In genomic region chr2:47198985-47199451, GRCh38 we compare ENCODE assay signal across 14 cellular contexts. TPM values are rescaled to one million over a fixed set of nuclear protein-coding genes. Genes with fewer than 3 reads are reported as not detected.
DNase-seq lines count a peak whose midpoint lies in the region; ATAC-seq and TF ChIP-seq lines count a peak whose summit lies in the region.
"Had no signal": no experiment of that assay in that cellular context is flagged by ENCODE, and none has a peak within 500 bp of the region (broad histone marks: within the 10 kb centered on the region; RNA-seq: fewer than 3 reads in every experiment).

No MANE protein-coding gene starts in this region.

- no peaks in the 10 kb centered on the region for H3K9me3 ChIP-seq in SK-N-SH
- H3K9me3 ChIP-seq: colonic mucosa had no signal

- H3K4me3 ChIP-seq in SK-N-SH (ENCODE audit: low read depth in 2 of 2, low read length in 1 of 2): no peak overlapping the region
- H3K4me3 ChIP-seq: colonic mucosa had no signal

- no peaks in the 10 kb centered on the region for H3K36me3 ChIP-seq in SK-N-SH (replicated peaks in 1 of 2; ENCODE audit: control insufficient read depth in 1 of 2, insufficient read depth in 2 of 2, low read length in 1 of 2)
- H3K36me3 ChIP-seq: colonic mucosa had no signal

- no peak for TF ChIP-seq RAD21 in SK-N-SH (IDR thresholded peaks at IDR 0.05; ENCODE audit: low read length)

- H3K4me2 ChIP-seq in SK-N-SH: peak overlapping the region; percentile 33; the same call in 1 of the 2 replicates

- CTCF ChIA-PET in SK-N-SH (lab: Yijun Ruan, JAX): interaction anchor here (0.6 to 1.5 kb wide), 5 partner anchors 14 to 124 kb away, joined by 3 to 6 read pairs (median 3); no protein-coding TSS in a partner anchor

- no peaks in the 10 kb centered on the region for H3K27me3 ChIP-seq in SK-N-SH (ENCODE audit: insufficient read depth)
- H3K27me3 ChIP-seq: colonic mucosa had no signal

- H3K27ac ChIP-seq in SK-N-SH (ENCODE audit: low read depth in 2 of 2, low read length in 1 of 2): peak overlapping the region; percentile 60 to 69
- H3K27ac ChIP-seq: colonic mucosa had no signal

- TF ChIP-seq EP300 in SK-N-SH (IDR thresholded peaks at IDR 0.05; ENCODE audit: borderline replicate concordance in 1 of 2, low read depth in 1 of 2, low read length in 1 of 2): peak in 1 of 2 experiments; percentile 76; a peak in 1 of 4 replicates

- WGBS in SK-N-SH (ENCODE audit: low lambda C conversion rate): 53% methylated on average over 3 of the region's 3 CpGs

- DNase-seq in NCI-H2171 treated with DMSO at 0.1 percent for 48 hours (lab: John Stamatoyannopoulos, UW): peak; percentile 39
- no peak for DNase-seq in NCI-H2171 (lab: John Stamatoyannopoulos, UW)
- DNase-seq in SK-N-SH: no peak
- DNase-seq in fibroblast of the conjunctiva (ENCODE audit: low read depth): peak; percentile 86
- no peak for DNase-seq in GM20000 (ENCODE audit: low spot score)
- no peak for DNase-seq in midbrain (lab: John Stamatoyannopoulos, UW)
- DNase-seq: colonic mucosa; H7; NCI-H1105; stimulated activated CD4-positive, alpha-beta T cell treated with anti-CD3 and anti-CD28 coated beads, Interleukin-15, amount 100 ng/mL, for 24 hours; stimulated activated naive CD4-positive, alpha-beta T cell treated with Interleukin-2 at 50 U/mL for 16 hours had no signal

- ATAC-seq in HG02610 (IDR thresholded peaks at IDR 0.05; ENCODE audit: unreplicated experiment) (no peak), HG03442 (IDR thresholded peaks at IDR 0.05; ENCODE audit: unreplicated experiment) (no peak)
- ATAC-seq: natural killer cell treated with Interleukin-12 subunit alpha and Interleukin-12 subunit beta and Interleukin-15 and Interleukin-18, amount 100 ng/mL, for 72 hours had no signal

- no peak overlapping the region for H3K9ac ChIP-seq in SK-N-SH

- TF ChIP-seq CTCF in SK-N-SH (IDR thresholded peaks at IDR 0.05): no peak
- no peak for TF ChIP-seq CTCF in GM20000 (IDR thresholded peaks at IDR 0.05; ENCODE audit: extremely low read depth, missing control alignments)

- H3K9me2 ChIP-seq in SK-N-SH: no peaks in the 10 kb centered on the region

- peaks cover 18 to 28% of the 10 kb centered on the region in 2 experiments for H3K4me1 ChIP-seq in SK-N-SH (ENCODE audit: control insufficient read depth in 1 of 2, insufficient read depth in 2 of 2, low read depth in 1 of 2, low read length in 1 of 2)
- H3K4me1 ChIP-seq: colonic mucosa had no signal

- peaks cover 18% of the 10 kb centered on the region for H3F3A ChIP-seq in SK-N-SH (replicated peaks; ENCODE audit: insufficient read depth)

- H2AFZ ChIP-seq in SK-N-SH (ENCODE audit: low read depth): 0 out of 2 replicates have a peak overlapping the region, but pooled peaks have one; percentile 2

- H3K79me2 ChIP-seq in SK-N-SH (ENCODE audit: insufficient read depth): no peaks in the 10 kb centered on the region

- POLR2A ChIA-PET in SK-N-SH (lab: Yijun Ruan, JAX): no interaction called here

- no peaks in the 10 kb centered on the region for H4K20me1 ChIP-seq in SK-N-SH (ENCODE audit: insufficient read depth)

TF ChIP-seq in SK-N-SH, 30 proteins besides CTCF, POLR2A, EP300 and RAD21:
- TF ChIP-seq JUND (IDR thresholded peaks at IDR 0.05) (peak; percentile 75), POLR2AphosphoS5 (IDR thresholded peaks at IDR 0.05; ENCODE audit: low read depth, low read length) (peak; percentile 28; the same call in 1 of the 2 replicates), GABPA (IDR thresholded peaks at IDR 0.05; ENCODE audit: low read depth) (no peak), NFIC (IDR thresholded peaks at IDR 0.05; ENCODE audit: borderline replicate concordance) (peak; percentile 70), FOXJ3 (CRISPR knock-in tag; IDR thresholded peaks at IDR 0.05) (no peak), TEAD4 (IDR thresholded peaks at IDR 0.05; ENCODE audit: borderline replicate concordance, insufficient read depth) (0 out of 2 replicates have a peak, but pooled peaks have one; percentile 77), GATA2 (CRISPR knock-in tag; IDR thresholded peaks at IDR 0.05) (no peak), TCF12 (IDR thresholded peaks at IDR 0.05) (peak; percentile 89), FOSL2 (IDR thresholded peaks at IDR 0.05; ENCODE audit: borderline replicate concordance, low read depth) (peak; percentile 83; the same call in 1 of the 2 replicates), FOXM1 (IDR thresholded peaks at IDR 0.05; ENCODE audit: low read depth) (no peak), RXRA (IDR thresholded peaks at IDR 0.05; ENCODE audit: borderline replicate concordance, low read depth) (peak; percentile 79; the same call in 1 of the 2 replicates)
- TF ChIP-seq, protein P1, sequence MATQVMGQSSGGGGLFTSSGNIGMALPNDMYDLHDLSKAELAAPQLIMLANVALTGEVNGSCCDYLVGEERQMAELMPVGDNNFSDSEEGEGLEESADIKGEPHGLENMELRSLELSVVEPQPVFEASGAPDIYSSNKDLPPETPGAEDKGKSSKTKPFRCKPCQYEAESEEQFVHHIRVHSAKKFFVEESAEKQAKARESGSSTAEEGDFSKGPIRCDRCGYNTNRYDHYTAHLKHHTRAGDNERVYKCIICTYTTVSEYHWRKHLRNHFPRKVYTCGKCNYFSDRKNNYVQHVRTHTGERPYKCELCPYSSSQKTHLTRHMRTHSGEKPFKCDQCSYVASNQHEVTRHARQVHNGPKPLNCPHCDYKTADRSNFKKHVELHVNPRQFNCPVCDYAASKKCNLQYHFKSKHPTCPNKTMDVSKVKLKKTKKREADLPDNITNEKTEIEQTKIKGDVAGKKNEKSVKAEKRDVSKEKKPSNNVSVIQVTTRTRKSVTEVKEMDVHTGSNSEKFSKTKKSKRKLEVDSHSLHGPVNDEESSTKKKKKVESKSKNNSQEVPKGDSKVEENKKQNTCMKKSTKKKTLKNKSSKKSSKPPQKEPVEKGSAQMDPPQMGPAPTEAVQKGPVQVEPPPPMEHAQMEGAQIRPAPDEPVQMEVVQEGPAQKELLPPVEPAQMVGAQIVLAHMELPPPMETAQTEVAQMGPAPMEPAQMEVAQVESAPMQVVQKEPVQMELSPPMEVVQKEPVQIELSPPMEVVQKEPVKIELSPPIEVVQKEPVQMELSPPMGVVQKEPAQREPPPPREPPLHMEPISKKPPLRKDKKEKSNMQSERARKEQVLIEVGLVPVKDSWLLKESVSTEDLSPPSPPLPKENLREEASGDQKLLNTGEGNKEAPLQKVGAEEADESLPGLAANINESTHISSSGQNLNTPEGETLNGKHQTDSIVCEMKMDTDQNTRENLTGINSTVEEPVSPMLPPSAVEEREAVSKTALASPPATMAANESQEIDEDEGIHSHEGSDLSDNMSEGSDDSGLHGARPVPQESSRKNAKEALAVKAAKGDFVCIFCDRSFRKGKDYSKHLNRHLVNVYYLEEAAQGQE (IDR thresholded peaks at IDR 0.05; ENCODE audit: low read depth, low read length): 0 out of 2 replicates have a peak, but pooled peaks have one; percentile 46
- TF ChIP-seq, protein P2, sequence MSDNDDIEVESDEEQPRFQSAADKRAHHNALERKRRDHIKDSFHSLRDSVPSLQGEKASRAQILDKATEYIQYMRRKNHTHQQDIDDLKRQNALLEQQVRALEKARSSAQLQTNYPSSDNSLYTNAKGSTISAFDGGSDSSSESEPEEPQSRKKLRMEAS (IDR thresholded peaks at IDR 0.05; ENCODE audit: low read depth): 0 out of 2 replicates have a peak, but pooled peaks have one; percentile 27
- TF ChIP-seq, protein P3, sequence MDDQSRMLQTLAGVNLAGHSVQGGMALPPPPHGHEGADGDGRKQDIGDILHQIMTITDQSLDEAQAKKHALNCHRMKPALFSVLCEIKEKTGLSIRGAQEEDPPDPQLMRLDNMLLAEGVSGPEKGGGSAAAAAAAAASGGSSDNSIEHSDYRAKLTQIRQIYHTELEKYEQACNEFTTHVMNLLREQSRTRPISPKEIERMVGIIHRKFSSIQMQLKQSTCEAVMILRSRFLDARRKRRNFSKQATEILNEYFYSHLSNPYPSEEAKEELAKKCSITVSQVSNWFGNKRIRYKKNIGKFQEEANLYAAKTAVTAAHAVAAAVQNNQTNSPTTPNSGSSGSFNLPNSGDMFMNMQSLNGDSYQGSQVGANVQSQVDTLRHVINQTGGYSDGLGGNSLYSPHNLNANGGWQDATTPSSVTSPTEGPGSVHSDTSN (IDR thresholded peaks at IDR 0.05): peak; percentile 79

RNA-seq across cellular contexts. Expression of gene CALM2, which starts 22.7 kb away (rescaled TPM):
- polyA plus RNA-seq in SK-N-SH (2012; rRNA removed): 401 and 491 TPM in 2 replicates
- polyA plus RNA-seq in SK-N-SH (2012; cell fraction: cytosol; rRNA removed): 795 and 1,236 TPM in 2 replicates
- polyA plus RNA-seq in SK-N-SH (2012; cell fraction: nucleus; rRNA removed): 77.3 and 188 TPM in 2 replicates

RNA-seq across cellular contexts. Expression of gene STPG4, which starts 43.9 kb away (rescaled TPM):
- polyA plus RNA-seq in SK-N-SH (2012; rRNA removed): 0.20 and 0.21 TPM in 2 replicates
- polyA plus RNA-seq in SK-N-SH (2012; cell fraction: cytosol; rRNA removed): 0.08 and 0.12 TPM in 2 replicates
- polyA plus RNA-seq in SK-N-SH (2012; cell fraction: nucleus; rRNA removed): 0.54 and 0.77 TPM in 2 replicates

Comparison
In these comparisons a context has a peak if more than half of its experiments do, and no peak if none do; other contexts are left out.
1. DNase-seq: peak in NCI-H2171 treated with DMSO at 0.1 percent for 48 hours (single experiment) and fibroblast of the conjunctiva (single experiment); none in NCI-H2171 (single experiment), SK-N-SH (single experiment), GM20000 (single experiment) and midbrain (single experiment).